ENCODE assay signal across 34 cellular contexts in the genomic region with DNA sequence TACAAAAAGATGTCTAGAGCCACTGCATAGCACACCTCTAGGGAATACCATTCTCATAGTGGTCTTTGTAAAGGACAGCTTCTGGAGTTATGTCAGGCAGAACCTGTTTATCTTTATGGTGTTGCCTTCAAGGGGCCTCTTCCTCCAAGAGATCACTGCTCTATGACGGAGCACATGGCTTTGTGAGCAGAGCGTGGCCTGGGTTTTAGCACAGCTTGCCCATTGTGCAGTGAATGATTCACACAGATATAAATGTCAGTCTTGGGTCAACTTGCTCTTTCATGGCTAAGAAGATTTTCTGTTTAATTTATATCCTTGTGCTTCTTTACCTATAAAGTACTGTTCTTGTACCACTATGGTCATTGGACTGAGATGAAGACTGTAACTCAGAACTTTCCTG. TPM values are rescaled to one million over a fixed set of nuclear protein-coding genes. Genes with fewer than 3 reads are reported as not detected.
DNase-seq lines count a peak whose midpoint lies in the region; ATAC-seq and TF ChIP-seq lines count a peak whose summit lies in the region.
"Had no signal": no experiment of that assay in that cellular context is flagged by ENCODE, and none has a peak within 500 bp of the region (broad histone marks: within the 10 kb centered on the region; RNA-seq: fewer than 3 reads in every experiment).

No MANE protein-coding gene starts in this region.

- TF ChIP-seq POLR2A in ovary (IDR thresholded peaks at IDR 0.05) = no peak

- TF ChIP-seq EP300 in SK-N-SH (IDR thresholded peaks at IDR 0.05; ENCODE audit: borderline replicate concordance in 1 of 2, low read depth in 1 of 2, low read length in 1 of 2) (no peak), ovary (IDR thresholded peaks at IDR 0.05) (no peak)

- H3K9me3 ChIP-seq in SK-N-SH = no peaks in the 10 kb centered on the region
- no peaks in the 10 kb centered on the region for H3K9me3 ChIP-seq in ovary
- H3K9me3 ChIP-seq: upper lobe of right lung had no signal

- peaks cover 7% of the 10 kb centered on the region for H3F3A ChIP-seq in SK-N-SH (replicated peaks; ENCODE audit: insufficient read depth)

- no peak overlapping the region for H2AFZ ChIP-seq in SK-N-SH (ENCODE audit: low read depth)
- H2AFZ ChIP-seq: hepatocyte, parathyroid adenoma had no signal

- H3K9me2 ChIP-seq in SK-N-SH = no peaks in the 10 kb centered on the region

- CTCF ChIA-PET in SK-N-SH (lab: Yijun Ruan, JAX) = no interaction called here

- 94% methylated on average over 2 of the region's 2 CpGs for WGBS in SK-N-SH (ENCODE audit: low lambda C conversion rate)
- 90 to 98% (median 96%) methylated on average over 2 of the region's 2 CpGs for WGBS in ovary, 3 donors

- H3K4me1 ChIP-seq in SK-N-SH (ENCODE audit: control insufficient read depth in 1 of 2, insufficient read depth in 2 of 2, low read depth in 1 of 2, low read length in 1 of 2) (peaks cover 0 to 12% of the 10 kb centered on the region in 2 experiments; a peak in 2 of 4 replicates), ovary (ENCODE audit: insufficient read depth) (no peaks in the 10 kb centered on the region)
- H3K4me1 ChIP-seq: parathyroid adenoma, spleen, upper lobe of right lung had no signal

- intact Hi-C loops in ovary (cut with DNase I) = no loop called here

- no peak for DNase-seq in SK-N-SH
- peak; percentile 31 for DNase-seq in brain microvascular endothelial cell
- DNase-seq in iris pigment epithelial cell (ENCODE audit: low read depth) = peak; percentile 58
- no peak for DNase-seq in ovary
- DNase-seq in germinal center (ENCODE audit: low spot score) = no peak
- DNase-seq in NCI-H2171 (lab: John Stamatoyannopoulos, UW) = no peak
- DNase-seq: 8988T; activated CD4-positive, alpha-beta T cell treated with anti-CD3 and anti-CD28 coated beads for 36 hours; activated CD8-positive, alpha-beta T cell treated with anti-CD3 and anti-CD28 coated beads, Interleukin-2, amount 10 ng/mL, durations not matched to agents 7 days and 5 days; anterior cingulate cortex; DMS79; H7; mammary epithelial cell; MM.1S; NCI-H1417 treated with DMSO at 0.1 percent for 48 hours; NCI-H2081; NCI-H2227 treated with DMSO at 0.1 percent for 48 hours; NCI-H69; SHP77 treated with DMSO at 0.1 percent for 48 hours; spleen; stimulated activated CD4-positive, alpha-beta T cell treated with anti-CD3 and anti-CD28 coated beads, Interleukin-2, amount 100 ng/mL, for 24 hours; stimulated activated naive CD8-positive, alpha-beta T cell treated with anti-CD3 and anti-CD28 coated beads, Interleukin-15, Interleukin-2, amounts not matched to agents 100 U/mL and 50 U/mL, for 24 hours; T1000; upper lobe of right lung had no signal

- ATAC-seq in SK-N-SH treated with all-trans-retinoic acid at 6 μM for 48 hours = no peak; the same call in 2 of the 3 replicates
- ATAC-seq in GM19023 (IDR thresholded peaks at IDR 0.05; ENCODE audit: unreplicated experiment) = no peak
- ATAC-seq: activated CD4-positive, alpha-beta T cell treated with anti-CD3 and anti-CD28 coated beads for 36 hours; activated CD8-positive, alpha-beta T cell treated with anti-CD3 and anti-CD28 coated beads, Interleukin-2, amount 10 ng/mL, durations not matched to agents 7 days and 5 days; Panc1; stimulated activated naive CD8-positive, alpha-beta T cell treated with anti-CD3 and anti-CD28 coated beads, Interleukin-15, Interleukin-2, amounts not matched to agents 100 U/mL and 50 U/mL, for 24 hours had no signal

- TF ChIP-seq CTCF in SK-N-SH (IDR thresholded peaks at IDR 0.05) = no peak
- TF ChIP-seq CTCF in brain microvascular endothelial cell (IDR thresholded peaks at IDR 0.05; ENCODE audit: low read depth, low read length, missing control alignments) = no peak
- no peak for TF ChIP-seq CTCF in ovary (IDR thresholded peaks at IDR 0.05)

- H3K4me2 ChIP-seq in SK-N-SH = no peak overlapping the region
- H3K4me2 ChIP-seq: hepatocyte had no signal

- POLR2A ChIA-PET in SK-N-SH (lab: Yijun Ruan, JAX) = no interaction called here

- no peak overlapping the region for H3K9ac ChIP-seq in SK-N-SH
- H3K9ac ChIP-seq: parathyroid adenoma had no signal

- H3K27me3 ChIP-seq in SK-N-SH (ENCODE audit: insufficient read depth) = no peaks in the 10 kb centered on the region
- H3K27me3 ChIP-seq in brain microvascular endothelial cell (replicated peaks) = no peaks in the 10 kb centered on the region
- H3K27me3 ChIP-seq in ovary = no peaks in the 10 kb centered on the region
- H3K27me3 ChIP-seq: esophagus muscularis mucosa, hepatocyte, spleen, upper lobe of right lung had no signal

- in situ Hi-C loops in brain microvascular endothelial cell (cut with HindIII; ENCODE audit: low pct_ligation_motif_present, low sequenced_read_pairs) = no loop called here

- H4K20me1 ChIP-seq in SK-N-SH (ENCODE audit: insufficient read depth) = no peaks in the 10 kb centered on the region

- no peak overlapping the region for H3K4me3 ChIP-seq in SK-N-SH (ENCODE audit: low read depth in 2 of 2, low read length in 1 of 2)
- no peak overlapping the region for H3K4me3 ChIP-seq in brain microvascular endothelial cell (ENCODE audit: low read depth, low read length)
- no peak overlapping the region for H3K4me3 ChIP-seq in ovary
- H3K4me3 ChIP-seq: coronary artery, esophagus muscularis mucosa, hepatocyte, spleen, upper lobe of right lung had no signal

- peak overlapping the region in 1 of 2 experiments; percentile 45; a peak in 1 of 4 replicates for H3K27ac ChIP-seq in SK-N-SH (ENCODE audit: low read depth in 2 of 2, low read length in 1 of 2)
- no peak overlapping the region for H3K27ac ChIP-seq in brain microvascular endothelial cell
- H3K27ac ChIP-seq in ovary = no peak overlapping the region
- H3K27ac ChIP-seq: C4-2B, esophagus muscularis mucosa, hepatocyte, HL-60, parathyroid adenoma, upper lobe of right lung, VCaP had no signal

- H3K79me2 ChIP-seq in SK-N-SH (ENCODE audit: insufficient read depth) = no peaks in the 10 kb centered on the region
- H3K79me2 ChIP-seq: hepatocyte, parathyroid adenoma had no signal

- no peak for TF ChIP-seq RAD21 in SK-N-SH (IDR thresholded peaks at IDR 0.05; ENCODE audit: low read length)

- H3K36me3 ChIP-seq in SK-N-SH (replicated peaks in 1 of 2; ENCODE audit: control insufficient read depth in 1 of 2, insufficient read depth in 2 of 2, low read length in 1 of 2) (no peaks in the 10 kb centered on the region), brain microvascular endothelial cell (replicated peaks) (no peaks in the 10 kb centered on the region), ovary (no peaks in the 10 kb centered on the region)
- H3K36me3 ChIP-seq: esophagus muscularis mucosa, spleen, upper lobe of right lung had no signal

TF ChIP-seq in SK-N-SH, 30 proteins besides CTCF, POLR2A, EP300 and RAD21:
- TF ChIP-seq JUND (IDR thresholded peaks at IDR 0.05) (no peak), TAF1 (IDR thresholded peaks at IDR 0.05; ENCODE audit: borderline replicate concordance, low read depth, low read length) (no peak)
- TF ChIP-seq, protein P1, sequence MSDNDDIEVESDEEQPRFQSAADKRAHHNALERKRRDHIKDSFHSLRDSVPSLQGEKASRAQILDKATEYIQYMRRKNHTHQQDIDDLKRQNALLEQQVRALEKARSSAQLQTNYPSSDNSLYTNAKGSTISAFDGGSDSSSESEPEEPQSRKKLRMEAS (IDR thresholded peaks at IDR 0.05; ENCODE audit: low read depth) = 0 out of 2 replicates have a peak, but pooled peaks have one; percentile 17
TF ChIP-seq in SK-N-SH: peak in this region for 1.

TF ChIP-seq in SK-N-SH treated with all-trans-retinoic acid at 6 μM for 48 hours, 23 proteins besides CTCF, POLR2A, EP300 and RAD21:
- TF ChIP-seq TOX (CRISPR knock-in tag; IDR thresholded peaks at IDR 0.05; ENCODE audit: borderline replicate concordance) (no peak), ZC3H10 (CRISPR knock-in tag; IDR thresholded peaks at IDR 0.05) (no peak)
- TF ChIP-seq, protein P2, sequence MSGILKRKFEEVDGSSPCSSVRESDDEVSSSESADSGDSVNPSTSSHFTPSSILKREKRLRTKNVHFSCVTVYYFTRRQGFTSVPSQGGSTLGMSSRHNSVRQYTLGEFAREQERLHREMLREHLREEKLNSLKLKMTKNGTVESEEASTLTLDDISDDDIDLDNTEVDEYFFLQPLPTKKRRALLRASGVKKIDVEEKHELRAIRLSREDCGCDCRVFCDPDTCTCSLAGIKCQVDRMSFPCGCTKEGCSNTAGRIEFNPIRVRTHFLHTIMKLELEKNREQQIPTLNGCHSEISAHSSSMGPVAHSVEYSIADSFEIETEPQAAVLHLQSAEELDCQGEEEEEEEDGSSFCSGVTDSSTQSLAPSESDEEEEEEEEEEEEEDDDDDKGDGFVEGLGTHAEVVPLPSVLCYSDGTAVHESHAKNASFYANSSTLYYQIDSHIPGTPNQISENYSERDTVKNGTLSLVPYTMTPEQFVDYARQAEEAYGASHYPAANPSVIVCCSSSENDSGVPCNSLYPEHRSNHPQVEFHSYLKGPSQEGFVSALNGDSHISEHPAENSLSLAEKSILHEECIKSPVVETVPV (CRISPR knock-in tag; IDR thresholded peaks at IDR 0.05) = no peak
TF ChIP-seq in SK-N-SH treated with all-trans-retinoic acid at 6 μM for 48 hours: peak in this region for 0.

RNA-seq across cellular contexts. Expression of a gene that starts 41.5 kb away (rescaled TPM):
- polyA plus RNA-seq in SK-N-SH (2012; rRNA removed) (8.2 and 9.9 TPM in 2 replicates), ovary (10 to 100 TPM; 11.6 to 17.1 TPM)
- 6.5 and 8.0 TPM in 2 replicates for polyA plus RNA-seq in SK-N-SH (2012; cell fraction: cytosol; rRNA removed)
- polyA plus RNA-seq in SK-N-SH (2012; cell fraction: nucleus; rRNA removed) = 15.1 and 25.1 TPM in 2 replicates
- 10 to 100 TPM; 41.7 to 79.2 (median 67.2) TPM for total RNA-seq in ovary

Comparison
In these comparisons a context has a peak if more than half of its experiments do, and no peak if none do; other contexts are left out.
1. DNase-seq: peak in brain microvascular endothelial cell (single experiment) and iris pigment epithelial cell (single experiment); none in SK-N-SH (single experiment), ovary (0 of 5), germinal center (single experiment) and NCI-H2171 (single experiment).